Comparison of ENCODE assay signal across 26 cellular contexts in genomic region chr2:163951312-163951711, GRCh38.
"Had no signal": no experiment of that assay in that cellular context is flagged by ENCODE, and none has a peak within 500 bp of the region (broad histone marks: within the 10 kb centered on the region; RNA-seq: fewer than 3 reads in every experiment).

No MANE protein-coding gene starts in this region.

- FAIRE-seq: endometrium, islet of Langerhans, keratinocyte had no signal

- H3K4me3 Mint-ChIP-seq: dendritic cell treated with granulocyte-macrophage colony-stimulating factor and Interleukin-4, amounts not matched to agents 40 ng/mL and 50 ng/mL, for 4 days; effector memory CD8-positive, alpha-beta T cell; endodermal cell; mesothelial cell of epicardium; naive B cell had no signal

- H3K4me2 ChIP-seq: hepatocyte had no signal

- H3K36me3 Mint-ChIP-seq: mesothelial cell of epicardium, naive B cell had no signal

- H3K9me3 ChIP-seq: colonic mucosa, esophagus squamous epithelium, left lung, lower lobe of right lung, mucosa of descending colon had no signal

- H3K27ac ChIP-seq: colonic mucosa, epithelial cell of prostate, esophagus squamous epithelium, gastroesophageal sphincter, heart left ventricle, hepatocyte, left lung, lower lobe of right lung had no signal

- H3K4me1 ChIP-seq: colonic mucosa, esophagus squamous epithelium, gastroesophageal sphincter, left lung, lower lobe of right lung had no signal

- H3K27ac Mint-ChIP-seq: dendritic cell treated with granulocyte-macrophage colony-stimulating factor and Interleukin-4, amounts not matched to agents 40 ng/mL and 50 ng/mL, for 4 days; effector memory CD8-positive, alpha-beta T cell; endodermal cell; mesothelial cell of epicardium; naive B cell had no signal

- H3K36me3 ChIP-seq: colonic mucosa, esophagus squamous epithelium, gastroesophageal sphincter, heart left ventricle, left lung, lower lobe of right lung had no signal

- DNase-seq: colonic mucosa; cortex of kidney; effector CD8-positive, alpha-beta T cell; effector memory CD8-positive, alpha-beta T cell; endodermal cell; erythroblast; esophagus squamous epithelium; foreskin fibroblast; foreskin melanocyte; heart left ventricle; left cardiac atrium; left lung; left ventricle myocardium superior; lower lobe of right lung; mesenchymal stem cell; mucosa of descending colon; naive B cell had no signal

- H3K4me3 ChIP-seq: colonic mucosa, esophagus squamous epithelium, gastroesophageal sphincter, heart left ventricle, hepatocyte, left lung, lower lobe of right lung, mucosa of descending colon had no signal

- H3K27me3 Mint-ChIP-seq: dendritic cell treated with granulocyte-macrophage colony-stimulating factor and Interleukin-4, amounts not matched to agents 40 ng/mL and 50 ng/mL, for 4 days; effector memory CD8-positive, alpha-beta T cell had no signal

- ATAC-seq: effector memory CD8-positive, alpha-beta T cell; esophagus mucosa; gastroesophageal sphincter; heart left ventricle; left cardiac atrium; left lung; left ventricle myocardium superior; lower lobe of right lung; mucosa of descending colon had no signal

- H3K9me3 Mint-ChIP-seq: endodermal cell, mesothelial cell of epicardium had no signal

- H3K4me1 Mint-ChIP-seq: endodermal cell, mesothelial cell of epicardium, naive B cell had no signal
